9 cellular contexts compared by ENCODE assay signal in the genomic region with DNA sequence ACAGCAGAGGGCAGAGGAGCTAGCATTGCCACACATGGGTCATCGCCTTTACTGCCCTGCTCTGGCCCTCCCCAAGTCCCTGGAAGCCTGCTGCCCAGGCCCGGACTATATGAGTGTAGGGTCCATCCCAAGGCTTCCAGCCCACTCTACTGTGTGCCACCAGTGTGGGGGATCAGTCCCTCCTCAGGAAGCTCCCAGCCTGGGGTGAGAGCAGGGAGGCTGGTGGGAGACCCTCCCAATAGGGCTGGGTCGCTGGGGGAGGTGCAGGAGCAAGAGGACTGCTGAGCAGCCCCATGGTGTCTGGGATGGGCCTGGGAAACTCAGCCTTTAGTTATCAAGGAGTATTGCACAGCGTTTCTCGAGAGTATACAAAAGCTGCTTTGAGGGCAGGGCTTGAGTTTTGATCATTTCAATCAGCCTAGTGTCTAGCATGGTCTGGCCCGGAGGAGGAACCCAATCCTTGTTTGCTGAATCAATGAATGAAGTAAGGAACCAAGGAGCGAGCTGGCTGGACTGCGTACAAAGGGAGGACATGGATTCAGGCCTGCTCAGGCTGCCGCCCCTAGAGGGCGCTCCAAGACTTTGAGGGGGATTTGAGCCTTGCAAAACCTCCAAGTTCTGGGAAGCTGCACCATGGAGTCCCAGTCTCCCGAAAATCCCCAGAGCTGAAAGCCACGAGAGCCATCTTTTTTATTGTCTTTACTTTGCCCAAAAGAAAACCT.
DNase-seq lines count a peak whose midpoint lies in the region; ATAC-seq and TF ChIP-seq lines count a peak whose summit lies in the region.
"Had no signal": no experiment of that assay in that cellular context is flagged by ENCODE, and none has a peak within 500 bp of the region (broad histone marks: within the 10 kb centered on the region; RNA-seq: fewer than 3 reads in every experiment).

No MANE protein-coding gene starts in this region.

- WGBS in esophagus muscularis mucosa, result 31% methylated on average over 10 of the region's 12 CpGs

- DNase-seq in CD4-positive, alpha-beta memory T cell, result peak in 4 of 5 donors; percentile 25 to 34 (median 26)
- DNase-seq in HK-2 (ENCODE audit: unreplicated experiment), result peak; percentile 84
- peak; percentile 95 for DNase-seq in NCI-H748 (lab: John Stamatoyannopoulos, UW; ENCODE audit: unreplicated experiment)
- peak; percentile 41 for DNase-seq in activated CD8-positive, alpha-beta memory T cell treated with anti-CD3 and anti-CD28 coated beads, Interleukin-2, amount 50 U/mL, for 4 hours
- DNase-seq in esophagus muscularis mucosa (ENCODE audit: extremely low spot score), result peak; percentile 93
- DNase-seq in substantia nigra (lab: John Stamatoyannopoulos, UW), result peak in 46 of 49 donors; percentile 13 to 83 (median 60)
- DNase-seq: activated B cell treated with CpG ODN at 0.5 μM for 24 hours had no signal

- H3K36me3 Mint-ChIP-seq in CD4-positive, alpha-beta memory T cell, result peaks cover 0 to 7% of the 10 kb centered on the region in 2 donors

- peaks cover 7 to 28% (median 19%) of the 10 kb centered on the region in 4 donors for H3K4me1 Mint-ChIP-seq in CD4-positive, alpha-beta memory T cell

- CTCF ChIA-PET in CD4-positive, alpha-beta memory T cell (lab: Charles Lee; ENCODE audit: partially characterized antibody), result interaction anchor here (0.6 to 17.6 kb wide), 24 partner anchors 8 to 613 kb away, joined by 3 to 540 read pairs (median 4); no protein-coding TSS in a partner anchor

- no peak for TF ChIP-seq POLR2A in esophagus muscularis mucosa (IDR thresholded peaks at IDR 0.05; ENCODE audit: low read depth)

- no peak overlapping the region for H3K27ac ChIP-seq in CD4-positive, alpha-beta memory T cell (ENCODE audit: low read depth, low read length)
- H3K27ac ChIP-seq in esophagus muscularis mucosa (replicated peaks in 1 of 4) (peak overlapping the region; percentile 83 to 91 (median 90)), muscle layer of duodenum (ENCODE audit: low read length) (peak overlapping the region; percentile 89), substantia nigra (ENCODE audit: low read depth, low read length, poor library complexity, severe bottlenecking) (no peak overlapping the region)

- no peak overlapping the region for H3K4me3 ChIP-seq in CD4-positive, alpha-beta memory T cell (ENCODE audit: low read length in 2 of 2)
- H3K4me3 ChIP-seq in esophagus muscularis mucosa, result no peak overlapping the region
- H3K4me3 ChIP-seq in muscle layer of duodenum (ENCODE audit: low read depth in 1 of 2, low read length in 2 of 2), result peak overlapping the region in 1 of 2 donors; percentile 6

- no peak for ATAC-seq in GM18858 (IDR thresholded peaks at IDR 0.05; ENCODE audit: unreplicated experiment)

- POLR2A ChIA-PET in CD4-positive, alpha-beta memory T cell (lab: Charles Lee; ENCODE audit: partially characterized antibody), result no interaction called here

- H3K4me1 ChIP-seq in CD4-positive, alpha-beta memory T cell (ENCODE audit: insufficient read depth, low read length), result peaks cover 14% of the 10 kb centered on the region
- peaks cover 15 to 43% (median 40%) of the 10 kb centered on the region in 4 donors for H3K4me1 ChIP-seq in esophagus muscularis mucosa
- peaks cover 14 to 29% of the 10 kb centered on the region in 2 donors for H3K4me1 ChIP-seq in muscle layer of duodenum (ENCODE audit: control insufficient read depth in 1 of 2, insufficient read depth in 2 of 2, low read length in 2 of 2)

- no peaks in the 10 kb centered on the region for H3K36me3 ChIP-seq in CD4-positive, alpha-beta memory T cell (ENCODE audit: insufficient read depth, low read length)
- H3K36me3 ChIP-seq in esophagus muscularis mucosa, result no peaks in the 10 kb centered on the region
- peaks cover 0 to 9% of the 10 kb centered on the region in 2 donors for H3K36me3 ChIP-seq in muscle layer of duodenum (ENCODE audit: control insufficient read depth in 1 of 2, insufficient read depth in 2 of 2, low read length in 2 of 2)

- peaks cover 0 to 2% of the 10 kb centered on the region in 2 donors for H3K27me3 Mint-ChIP-seq in CD4-positive, alpha-beta memory T cell

- H3K9me3 Mint-ChIP-seq in CD4-positive, alpha-beta memory T cell, result no peaks in the 10 kb centered on the region
- H3K9me3 Mint-ChIP-seq: activated B cell treated with CpG ODN at 0.5 μM for 24 hours had no signal

- no peaks in the 10 kb centered on the region for H3K27me3 ChIP-seq in CD4-positive, alpha-beta memory T cell (ENCODE audit: insufficient read depth, low read length)
- H3K27me3 ChIP-seq in esophagus muscularis mucosa (no peaks in the 10 kb centered on the region), muscle layer of duodenum (ENCODE audit: low read depth, low read length) (no peaks in the 10 kb centered on the region)

- intact Hi-C loops in CD4-positive, alpha-beta memory T cell (cut with micrococcal nuclease), result loop anchor here (1.0 kb wide), 1 partner anchor 600 kb away; no protein-coding TSS in a partner anchor
- intact Hi-C loops in esophagus muscularis mucosa (cut with DNase I), result loop anchor here (2.0 kb wide), 1 partner anchor 606 kb away; no protein-coding TSS in a partner anchor

- no peaks in the 10 kb centered on the region for H3K9me3 ChIP-seq in CD4-positive, alpha-beta memory T cell (ENCODE audit: control insufficient read depth in 1 of 2, low read length in 2 of 2)
- H3K9me3 ChIP-seq in esophagus muscularis mucosa (no peaks in the 10 kb centered on the region), muscle layer of duodenum (ENCODE audit: control insufficient read depth in 1 of 2, low read length in 2 of 2) (no peaks in the 10 kb centered on the region)

- peak overlapping the region in 1 of 7 donors; percentile 29 for H3K27ac Mint-ChIP-seq in CD4-positive, alpha-beta memory T cell
- H3K27ac Mint-ChIP-seq: activated B cell treated with CpG ODN at 0.5 μM for 24 hours had no signal

- TF ChIP-seq EP300 in esophagus muscularis mucosa (IDR thresholded peaks at IDR 0.05), result no peak

- TF ChIP-seq CTCF in esophagus muscularis mucosa (IDR thresholded peaks at IDR 0.05), result peak; percentile 87 to 94 (median 93)

- peak overlapping the region in 1 of 8 donors; percentile 25 for H3K4me3 Mint-ChIP-seq in CD4-positive, alpha-beta memory T cell
- H3K4me3 Mint-ChIP-seq: activated B cell treated with CpG ODN at 0.5 μM for 24 hours had no signal

Comparison
In these comparisons a context has a peak if more than half of its experiments do, and no peak if none do; other contexts are left out.
1. DNase-seq: peak in every context shown above with its lines; median percentile 95 in NCI-H748; 93 in esophagus muscularis mucosa; 84 in HK-2; 60 in substantia nigra; 41 in activated CD8-positive, alpha-beta memory T cell treated with anti-CD3 and anti-CD28 coated beads, Interleukin-2, amount 50 U/mL, for 4 hours; 26 in CD4-positive, alpha-beta memory T cell.
2. H3K27ac ChIP-seq: peak in esophagus muscularis mucosa (4 of 4) and muscle layer of duodenum (single experiment); none in CD4-positive, alpha-beta memory T cell (single experiment) and substantia nigra (single experiment).